35 cellular contexts compared by ENCODE assay signal in genomic region chr5:102010644-102011043, GRCh38.
DNase-seq lines count a peak whose midpoint lies in the region; ATAC-seq, FAIRE-seq and TF ChIP-seq lines count a peak whose summit lies in the region.
"Had no signal": no experiment of that assay in that cellular context is flagged by ENCODE, and none has a peak within 500 bp of the region (broad histone marks: within the 10 kb centered on the region; RNA-seq: fewer than 3 reads in every experiment).

No MANE protein-coding gene starts in this region.

- ATAC-seq in SK-N-SH treated with all-trans-retinoic acid at 6 μM for 48 hours (no peak), pancreas (no peak)
- ATAC-seq: A549; CD8-positive, alpha-beta T cell had no signal

- DNase-seq in SK-N-SH = no peak
- DNase-seq in LNCaP clone FGC (ENCODE audit: low read depth) = peak; percentile 81
- DNase-seq in pancreas = no peak
- DNase-seq in SIG-M5 (lab: John Stamatoyannopoulos, UW) = no peak
- DNase-seq in chondrocyte (ENCODE audit: low spot score) = no peak
- DNase-seq in NCI-H748 treated with DMSO at 0.1 percent for 48 hours (lab: John Stamatoyannopoulos, UW) = no peak
- DNase-seq: 8988T; ACHN; AML-193; BE2C; C1 segment of cervical spinal cord; Caco-2; Calu3; CD4-positive, alpha-beta memory T cell; CD4-positive, alpha-beta T cell; CD4-positive, CD25-positive, alpha-beta regulatory T cell; CD8-positive, alpha-beta memory T cell; CD8-positive, alpha-beta T cell; COR-L47; DMS 273 treated with DMSO at 0.1 percent for 48 hours; DMS153; DMS53; DMS79; DMS79 treated with DMSO at 0.1 percent for 48 hours; DND-41; EL had no signal

- TF ChIP-seq RAD21 in SK-N-SH (IDR thresholded peaks at IDR 0.05; ENCODE audit: low read length) = no peak

- intact Hi-C loops in pancreas (cut with DNase I) = no loop called here

- no peaks in the 10 kb centered on the region for H3F3A ChIP-seq in SK-N-SH (replicated peaks; ENCODE audit: insufficient read depth)

- no peaks in the 10 kb centered on the region for H3K4me1 Mint-ChIP-seq in chondrocyte (ENCODE audit: low read depth)
- H3K4me1 Mint-ChIP-seq: B cell; CD14-positive monocyte; CD4-positive, alpha-beta memory T cell; CD4-positive, CD25-positive, alpha-beta regulatory T cell; CD8-positive, alpha-beta memory T cell had no signal

- H3K36me3 ChIP-seq in SK-N-SH (replicated peaks in 1 of 2; ENCODE audit: control insufficient read depth in 1 of 2, insufficient read depth in 2 of 2, low read length in 1 of 2) (no peaks in the 10 kb centered on the region), pancreas (no peaks in the 10 kb centered on the region)
- H3K36me3 ChIP-seq: BE2C; BLaER1; BLaER1 treated with 17β-estradiol and CSF1 and Interleukin-3, amounts not matched to agents 10 nM and 100 nM had no signal

- H3K36me3 Mint-ChIP-seq in chondrocyte (ENCODE audit: low read depth) = no peaks in the 10 kb centered on the region
- H3K36me3 Mint-ChIP-seq: CD14-positive monocyte; CD4-positive, alpha-beta memory T cell; CD4-positive, CD25-positive, alpha-beta regulatory T cell; CD8-positive, alpha-beta memory T cell; CD8-positive, alpha-beta T cell had no signal

- H3K79me2 ChIP-seq in SK-N-SH (ENCODE audit: insufficient read depth) = no peaks in the 10 kb centered on the region

- H3K9me2 ChIP-seq in SK-N-SH = no peaks in the 10 kb centered on the region

- H3K27me3 ChIP-seq in SK-N-SH (ENCODE audit: insufficient read depth) (no peaks in the 10 kb centered on the region), pancreas (no peaks in the 10 kb centered on the region)
- H3K27me3 ChIP-seq: BE2C; BLaER1; BLaER1 treated with 17β-estradiol and CSF1 and Interleukin-3, amounts not matched to agents 10 nM and 100 nM had no signal

- no peak overlapping the region for H3K27ac ChIP-seq in SK-N-SH (ENCODE audit: low read depth in 2 of 2, low read length in 1 of 2)
- H3K27ac ChIP-seq in 22Rv1 = peak overlapping the region; percentile 63
- no peak overlapping the region for H3K27ac ChIP-seq in pancreas
- H3K27ac ChIP-seq: A549; BLaER1; BLaER1 treated with 17β-estradiol and CSF1 and Interleukin-3, amounts not matched to agents 10 nM and 100 nM; C4-2B had no signal

- no peak overlapping the region for H2AFZ ChIP-seq in SK-N-SH (ENCODE audit: low read depth)

- H3K4me3 Mint-ChIP-seq in chondrocyte (ENCODE audit: unreplicated experiment) = no peak overlapping the region
- H3K4me3 Mint-ChIP-seq: B cell; CD14-positive monocyte; CD4-positive, alpha-beta memory T cell; CD4-positive, alpha-beta T cell; CD4-positive, CD25-positive, alpha-beta regulatory T cell; CD8-positive, alpha-beta memory T cell; CD8-positive, alpha-beta T cell had no signal

- no peaks in the 10 kb centered on the region for H3K9me3 Mint-ChIP-seq in chondrocyte (ENCODE audit: low read depth)
- H3K9me3 Mint-ChIP-seq: CD14-positive monocyte; CD4-positive, alpha-beta T cell; CD8-positive, alpha-beta memory T cell; CD8-positive, alpha-beta T cell had no signal

- TF ChIP-seq EP300 in SK-N-SH (IDR thresholded peaks at IDR 0.05; ENCODE audit: borderline replicate concordance in 1 of 2, low read depth in 1 of 2, low read length in 1 of 2) = no peak

- no peak overlapping the region for H3K4me2 ChIP-seq in SK-N-SH
- H3K4me2 ChIP-seq: A549; BLaER1; BLaER1 treated with 17β-estradiol and CSF1 and Interleukin-3, amounts not matched to agents 10 nM and 100 nM had no signal

- peaks cover 8% of the 10 kb centered on the region for H3K27me3 Mint-ChIP-seq in chondrocyte (ENCODE audit: low read depth)
- H3K27me3 Mint-ChIP-seq: B cell; CD4-positive, alpha-beta memory T cell; CD4-positive, alpha-beta T cell; CD4-positive, CD25-positive, alpha-beta regulatory T cell; CD8-positive, alpha-beta memory T cell had no signal

- TF ChIP-seq CTCF in SK-N-SH (IDR thresholded peaks at IDR 0.05) (no peak), 22Rv1 (IDR thresholded peaks at IDR 0.05) (no peak), LNCaP clone FGC (IDR thresholded peaks at IDR 0.05; ENCODE audit: control insufficient read depth, extremely low read depth, insufficient read depth) (no peak), pancreas (IDR thresholded peaks at IDR 0.05) (no peak), chondrocyte (IDR thresholded peaks at IDR 0.05) (no peak)

- CTCF ChIA-PET in SK-N-SH (lab: Yijun Ruan, JAX) = no interaction called here

- no peak overlapping the region for H3K9ac ChIP-seq in SK-N-SH
- H3K9ac ChIP-seq: BLaER1; BLaER1 treated with 17β-estradiol and CSF1 and Interleukin-3, amounts not matched to agents 10 nM and 100 nM had no signal

- H3K4me3 ChIP-seq in SK-N-SH (ENCODE audit: low read depth in 2 of 2, low read length in 1 of 2) (no peak overlapping the region), LNCaP clone FGC (ENCODE audit: low read depth, low read length) (no peak overlapping the region), pancreas (no peak overlapping the region)
- H3K4me3 ChIP-seq: A549; BLaER1; BLaER1 treated with 17β-estradiol and CSF1 and Interleukin-3, amounts not matched to agents 10 nM and 100 nM had no signal

- H4K20me1 ChIP-seq in SK-N-SH (ENCODE audit: insufficient read depth) = no peaks in the 10 kb centered on the region
- H4K20me1 ChIP-seq: BLaER1; BLaER1 treated with 17β-estradiol and CSF1 and Interleukin-3, amounts not matched to agents 10 nM and 100 nM had no signal

- POLR2A ChIA-PET in SK-N-SH (lab: Yijun Ruan, JAX) = no interaction called here

- H3K4me1 ChIP-seq in SK-N-SH (ENCODE audit: control insufficient read depth in 1 of 2, insufficient read depth in 2 of 2, low read depth in 1 of 2, low read length in 1 of 2) (no peaks in the 10 kb centered on the region), pancreas (no peaks in the 10 kb centered on the region)
- H3K4me1 ChIP-seq: A549; BE2C; BLaER1; BLaER1 treated with 17β-estradiol and CSF1 and Interleukin-3, amounts not matched to agents 10 nM and 100 nM; Caco-2 had no signal

- H3K27ac Mint-ChIP-seq in chondrocyte (ENCODE audit: unreplicated experiment) = no peak overlapping the region
- H3K27ac Mint-ChIP-seq: B cell; CD14-positive monocyte; CD4-positive, alpha-beta memory T cell; CD4-positive, alpha-beta T cell; CD4-positive, CD25-positive, alpha-beta regulatory T cell; CD8-positive, alpha-beta memory T cell; CD8-positive, alpha-beta T cell had no signal

- FAIRE-seq in pancreas (lab: Jason Lieb, UNC) = peak; percentile 13
- FAIRE-seq: A549, D721Med had no signal

- H3K9me3 ChIP-seq in SK-N-SH (no peaks in the 10 kb centered on the region), pancreas (no peaks in the 10 kb centered on the region)
- H3K9me3 ChIP-seq: A549; BE2C; BLaER1; BLaER1 treated with 17β-estradiol and CSF1 and Interleukin-3, amounts not matched to agents 10 nM and 100 nM; Caco-2 had no signal

TF ChIP-seq in SK-N-SH treated with all-trans-retinoic acid at 6 μM for 48 hours, 23 proteins besides CTCF, POLR2A, EP300 and RAD21:
- TF ChIP-seq ISL1 (CRISPR knock-in tag; IDR thresholded peaks at IDR 0.05) (peak; percentile 82), CSRNP3 (CRISPR knock-in tag; IDR thresholded peaks at IDR 0.05) (no peak)

TF ChIP-seq in SK-N-SH, 30 proteins besides CTCF, POLR2A, EP300 and RAD21 (continues in another document):
- no peak for TF ChIP-seq JUND (IDR thresholded peaks at IDR 0.05)
- TF ChIP-seq RCOR1 (IDR thresholded peaks at IDR 0.05; ENCODE audit: low read length) = no peak
- TF ChIP-seq SIN3A (IDR thresholded peaks at IDR 0.05; ENCODE audit: borderline replicate concordance, low read depth, low read length) = no peak
- TF ChIP-seq NFIC (IDR thresholded peaks at IDR 0.05; ENCODE audit: borderline replicate concordance) = no peak
- no peak for TF ChIP-seq FOSL2 (IDR thresholded peaks at IDR 0.05; ENCODE audit: borderline replicate concordance, low read depth)
- TF ChIP-seq TEAD4 (IDR thresholded peaks at IDR 0.05; ENCODE audit: borderline replicate concordance, insufficient read depth) = no peak
- no peak for TF ChIP-seq CHD2 (IDR thresholded peaks at IDR 0.05; ENCODE audit: low read length, partially characterized antibody)
- TF ChIP-seq GATA2 (CRISPR knock-in tag; IDR thresholded peaks at IDR 0.05) = no peak
- TF ChIP-seq USF1 (IDR thresholded peaks at IDR 0.05; ENCODE audit: borderline replicate concordance, low read depth) = no peak
- TF ChIP-seq POLR2AphosphoS5 (IDR thresholded peaks at IDR 0.05; ENCODE audit: low read depth, low read length) = no peak
- no peak for TF ChIP-seq FOXJ3 (CRISPR knock-in tag; IDR thresholded peaks at IDR 0.05)
- no peak for TF ChIP-seq RFX5 (IDR thresholded peaks at IDR 0.05; ENCODE audit: low read length)
- no peak for TF ChIP-seq EZH2phosphoT487 (IDR thresholded peaks at IDR 0.05; ENCODE audit: borderline replicate concordance, low read depth)
- no peak for TF ChIP-seq FOXM1 (IDR thresholded peaks at IDR 0.05; ENCODE audit: low read depth)
- TF ChIP-seq USF2 (IDR thresholded peaks at IDR 0.05; ENCODE audit: borderline replicate concordance, low read depth, low read length) = no peak
